ENCODE assay signal across 25 cellular contexts in the genomic region with DNA sequence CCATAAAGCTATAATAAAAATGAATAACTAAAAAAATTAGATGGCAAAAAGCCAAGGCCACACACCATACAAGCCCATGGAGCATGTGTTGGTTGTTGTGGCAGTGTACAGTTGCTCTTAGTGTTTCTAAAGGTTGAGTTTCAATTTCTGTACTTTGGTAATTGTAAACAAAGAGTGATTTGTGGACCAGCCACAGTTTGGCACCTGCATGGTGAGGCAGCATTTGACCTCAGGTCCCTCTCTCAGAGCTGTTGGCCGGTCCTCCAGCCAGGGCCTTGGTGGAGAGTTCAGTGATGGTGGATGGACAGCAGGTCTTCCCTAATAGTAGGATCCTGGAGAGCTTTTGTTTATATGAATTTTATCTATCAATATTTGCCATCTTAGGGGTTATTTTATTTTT.
"Had no signal": no experiment of that assay in that cellular context is flagged by ENCODE, and none has a peak within 500 bp of the region (broad histone marks: within the 10 kb centered on the region; RNA-seq: fewer than 3 reads in every experiment).

No MANE protein-coding gene starts in this region.

- FAIRE-seq: keratinocyte, pancreas had no signal

- H3K27me3 Mint-ChIP-seq: activated naive CD8-positive, alpha-beta T cell; effector memory CD8-positive, alpha-beta T cell; naive thymus-derived CD4-positive, alpha-beta T cell had no signal

- H3K27ac ChIP-seq: gastrocnemius medialis, pancreas, psoas muscle, testis, transverse colon had no signal

- H3K4me3 Mint-ChIP-seq: activated naive CD8-positive, alpha-beta T cell; effector memory CD8-positive, alpha-beta T cell; naive thymus-derived CD4-positive, alpha-beta T cell; neural crest cell had no signal

- H3K4me3 ChIP-seq: gastrocnemius medialis, pancreas, psoas muscle, testis, transverse colon had no signal

- DNase-seq: activated CD4-positive, alpha-beta T cell treated with anti-CD3 and anti-CD28 coated beads, Interleukin-2, amount 50 U/mL, for 1 hour; activated CD4-positive, CD25-positive, alpha-beta regulatory T cell treated with anti-CD3 and anti-CD28 coated beads, Interleukin-2, amount 50 U/mL, for 72 hours; activated effector memory CD4-positive, alpha-beta T cell treated with Interleukin-2 at 50 U/mL for 16 hours; activated naive CD4-positive, alpha-beta T cell treated with Interleukin-2 at 50 U/mL for 16 hours; activated T-cell treated with anti-CD3 and anti-CD28 coated beads, Interleukin-2, amount 50 U/mL, for 1 hour; caudate nucleus; cortex of kidney; effector memory CD8-positive, alpha-beta T cell; erythroblast; gastrocnemius medialis; glutamatergic neuron; left cardiac atrium; midbrain; naive thymus-derived CD4-positive, alpha-beta T cell; nucleus accumbens; pancreas; psoas muscle; stimulated activated CD4-positive, alpha-beta T cell treated with anti-CD3 and anti-CD28 coated beads, Interleukin-2, amount 100 ng/mL, for 48 hours; stimulated activated naive CD8-positive, alpha-beta T cell treated with anti-CD3 and anti-CD28 coated beads, Interleukin-15, Interleukin-2, amounts not matched to agents 100 U/mL and 50 U/mL, for 24 hours; T-helper 2 cell; testis; transverse colon had no signal

- ATAC-seq: effector memory CD8-positive, alpha-beta T cell; gastrocnemius medialis; left cardiac atrium; naive thymus-derived CD4-positive, alpha-beta T cell; pancreas; psoas muscle; stimulated activated naive CD8-positive, alpha-beta T cell treated with anti-CD3 and anti-CD28 coated beads, Interleukin-15, Interleukin-2, amounts not matched to agents 100 U/mL and 50 U/mL, for 24 hours had no signal

- H3K27ac Mint-ChIP-seq: activated naive CD8-positive, alpha-beta T cell; effector memory CD8-positive, alpha-beta T cell had no signal

- H3K36me3 ChIP-seq: pancreas had no signal

- H3K27me3 ChIP-seq: gastrocnemius medialis, pancreas, testis, transverse colon had no signal

- H3K9me3 ChIP-seq: gastrocnemius medialis, pancreas, psoas muscle, testis, transverse colon had no signal

- H3K9me3 Mint-ChIP-seq: effector memory CD8-positive, alpha-beta T cell; neural crest cell had no signal
